1 cellular context compared by ENCODE assay signal in genomic region chr20:24994470-24995368, GRCh38.
A peak's percentile ranks its signal among the peaks of the same experiment; 100 is the strongest.
TF ChIP-seq lines count a peak whose summit lies in the region.

No MANE protein-coding gene starts in this region.

TF ChIP-seq in HepG2, 621 proteins besides CTCF, POLR2A, EP300 and RAD21 (continues in another document):
- TF ChIP-seq ELF4 (CRISPR knock-in tag; IDR thresholded peaks at IDR 0.05; ENCODE audit: borderline replicate concordance) (no peak), THAP11 (CRISPR knock-in tag; IDR thresholded peaks at IDR 0.05) (peak; percentile 36; the same call in 1 of the 2 replicates), HNRNPUL1 (IDR thresholded peaks at IDR 0.05; ENCODE audit: low read depth, low read length) (no peak), ZNF543 (CRISPR knock-in tag; IDR thresholded peaks at IDR 0.05) (no peak), ZGPAT (CRISPR knock-in tag; IDR thresholded peaks at IDR 0.05) (peak; percentile 56), ZNF281 (CRISPR knock-in tag; IDR thresholded peaks at IDR 0.05; ENCODE audit: borderline replicate concordance) (0 out of 2 replicates have a peak, but pooled peaks have one; percentile 5), AGO2 (optimal IDR thresholded peaks at IDR 0.05; ENCODE audit: low read depth, low read length) (no peak), SUZ12 (IDR thresholded peaks at IDR 0.05; ENCODE audit: low read depth, low read length) (no peak), TARDBP (CRISPR knock-in tag; IDR thresholded peaks at IDR 0.05) (no peak), GABPB1 (CRISPR knock-in tag; IDR thresholded peaks at IDR 0.05) (no peak; the same call in 1 of the 2 replicates), GPN1 (CRISPR knock-in tag; IDR thresholded peaks at IDR 0.05; ENCODE audit: borderline replicate concordance) (no peak), HBP1 (CRISPR knock-in tag; IDR thresholded peaks at IDR 0.05; ENCODE audit: low read depth) (peak; percentile 61), BATF2 (CRISPR knock-in tag; IDR thresholded peaks at IDR 0.05) (no peak), IKZF1 (IDR thresholded peaks at IDR 0.05) (no peak), MEIS1 (CRISPR knock-in tag; IDR thresholded peaks at IDR 0.05; ENCODE audit: borderline replicate concordance) (peak; percentile 87; the same call in 1 of the 2 replicates), RFXAP (CRISPR knock-in tag; IDR thresholded peaks at IDR 0.05; ENCODE audit: borderline replicate concordance) (0 out of 2 replicates have a peak, but pooled peaks have one; percentile 3), ZFP41 (CRISPR knock-in tag; IDR thresholded peaks at IDR 0.05; ENCODE audit: borderline replicate concordance) (no peak), ARHGAP35 (CRISPR knock-in tag; IDR thresholded peaks at IDR 0.05; ENCODE audit: borderline replicate concordance) (no peak), ZNF451 (CRISPR knock-in tag; IDR thresholded peaks at IDR 0.05) (no peak), CHD2 (IDR thresholded peaks at IDR 0.05; ENCODE audit: low read depth, low read length) (0 out of 2 replicates have a peak, but pooled peaks have one; percentile 23), ZBTB34 (CRISPR knock-in tag; IDR thresholded peaks at IDR 0.05) (no peak), ZNF891 (CRISPR knock-in tag; IDR thresholded peaks at IDR 0.05) (no peak), CBX2 (IDR thresholded peaks at IDR 0.05; ENCODE audit: low read depth, low read length) (no peak), CBX2 (CRISPR knock-in tag; IDR thresholded peaks at IDR 0.05; ENCODE audit: low read depth) (no peak), ZNF430 (CRISPR knock-in tag; IDR thresholded peaks at IDR 0.05) (no peak), ZNF672 (CRISPR knock-in tag; IDR thresholded peaks at IDR 0.05) (no peak), ZNF782 (CRISPR knock-in tag; IDR thresholded peaks at IDR 0.05; ENCODE audit: borderline replicate concordance) (no peak), MXI1 (IDR thresholded peaks at IDR 0.05; ENCODE audit: borderline replicate concordance, low read depth, low read length) (peak; percentile 52; the same call in 1 of the 3 replicates), ZNF878 (CRISPR knock-in tag; IDR thresholded peaks at IDR 0.05) (no peak), MXD1 (CRISPR knock-in tag; IDR thresholded peaks at IDR 0.05) (no peak), ATF2 (CRISPR knock-in tag; IDR thresholded peaks at IDR 0.05) (0 out of 2 replicates have a peak, but pooled peaks have one; percentile 33), NFE2L1 (CRISPR knock-in tag; IDR thresholded peaks at IDR 0.05; ENCODE audit: borderline replicate concordance) (no peak), TGIF2 (CRISPR knock-in tag; IDR thresholded peaks at IDR 0.05) (peak; percentile 62; the same call in 1 of the 2 replicates), ZNF503 (CRISPR knock-in tag; IDR thresholded peaks at IDR 0.05) (no peak), RNF2 (conservative IDR thresholded peaks at IDR 0.05; ENCODE audit: low read depth) (no peak), BRCA1 (CRISPR knock-in tag; IDR thresholded peaks at IDR 0.05) (peak; percentile 60; the same call in 1 of the 2 replicates), ZFP36 (IDR thresholded peaks at IDR 0.05; ENCODE audit: borderline replicate concordance, low read depth, low read length, partially characterized antibody) (no peak), DNMT3B (CRISPR knock-in tag; conservative IDR thresholded peaks at IDR 0.05) (no peak; the same call in 1 of the 2 replicates), ZBTB20 (CRISPR knock-in tag; IDR thresholded peaks at IDR 0.05; ENCODE audit: borderline replicate concordance, low read depth) (no peak), KDM4B (CRISPR knock-in tag; IDR thresholded peaks at IDR 0.05) (no peak), FOSL2 (CRISPR knock-in tag; IDR thresholded peaks at IDR 0.05) (peak; percentile 44), ZNF713 (CRISPR knock-in tag; IDR thresholded peaks at IDR 0.05) (no peak), ZNF263 (CRISPR knock-in tag; IDR thresholded peaks at IDR 0.05) (peak; percentile 21; the same call in 1 of the 2 replicates), KDM3A (CRISPR knock-in tag; IDR thresholded peaks at IDR 0.05; ENCODE audit: low read depth) (0 out of 2 replicates have a peak, but pooled peaks have one; percentile 56), ZNF18 (CRISPR knock-in tag; IDR thresholded peaks at IDR 0.05; ENCODE audit: insufficient replicate concordance) (no peak), ZNF598 (CRISPR knock-in tag; IDR thresholded peaks at IDR 0.05; ENCODE audit: borderline replicate concordance) (no peak), ZNF616 (CRISPR knock-in tag; IDR thresholded peaks at IDR 0.05; ENCODE audit: low read depth) (no peak), EEA1 (CRISPR knock-in tag; IDR thresholded peaks at IDR 0.05; ENCODE audit: borderline replicate concordance) (no peak), ZNF83 (CRISPR knock-in tag; IDR thresholded peaks at IDR 0.05; ENCODE audit: borderline replicate concordance) (0 out of 2 replicates have a peak, but pooled peaks have one; percentile 28), ZNF354B (CRISPR knock-in tag; IDR thresholded peaks at IDR 0.05) (no peak), ZFP62 (CRISPR knock-in tag; IDR thresholded peaks at IDR 0.05) (no peak), PAX8 (CRISPR knock-in tag; IDR thresholded peaks at IDR 0.05; ENCODE audit: borderline replicate concordance) (no peak), TFAP4 (IDR thresholded peaks at IDR 0.05; ENCODE audit: borderline replicate concordance, low read depth) (no peak), SMARCC2 (IDR thresholded peaks at IDR 0.05) (no peak), NCOA1 (CRISPR knock-in tag; IDR thresholded peaks at IDR 0.05) (no peak), POGZ (CRISPR knock-in tag; IDR thresholded peaks at IDR 0.05) (peak; percentile 38; the same call in 1 of the 2 replicates), ZNF563 (CRISPR knock-in tag; IDR thresholded peaks at IDR 0.05) (no peak), ZKSCAN5 (CRISPR knock-in tag; IDR thresholded peaks at IDR 0.05) (no peak)
